ENCODE assay signal across 8 cellular contexts in the genomic region with DNA sequence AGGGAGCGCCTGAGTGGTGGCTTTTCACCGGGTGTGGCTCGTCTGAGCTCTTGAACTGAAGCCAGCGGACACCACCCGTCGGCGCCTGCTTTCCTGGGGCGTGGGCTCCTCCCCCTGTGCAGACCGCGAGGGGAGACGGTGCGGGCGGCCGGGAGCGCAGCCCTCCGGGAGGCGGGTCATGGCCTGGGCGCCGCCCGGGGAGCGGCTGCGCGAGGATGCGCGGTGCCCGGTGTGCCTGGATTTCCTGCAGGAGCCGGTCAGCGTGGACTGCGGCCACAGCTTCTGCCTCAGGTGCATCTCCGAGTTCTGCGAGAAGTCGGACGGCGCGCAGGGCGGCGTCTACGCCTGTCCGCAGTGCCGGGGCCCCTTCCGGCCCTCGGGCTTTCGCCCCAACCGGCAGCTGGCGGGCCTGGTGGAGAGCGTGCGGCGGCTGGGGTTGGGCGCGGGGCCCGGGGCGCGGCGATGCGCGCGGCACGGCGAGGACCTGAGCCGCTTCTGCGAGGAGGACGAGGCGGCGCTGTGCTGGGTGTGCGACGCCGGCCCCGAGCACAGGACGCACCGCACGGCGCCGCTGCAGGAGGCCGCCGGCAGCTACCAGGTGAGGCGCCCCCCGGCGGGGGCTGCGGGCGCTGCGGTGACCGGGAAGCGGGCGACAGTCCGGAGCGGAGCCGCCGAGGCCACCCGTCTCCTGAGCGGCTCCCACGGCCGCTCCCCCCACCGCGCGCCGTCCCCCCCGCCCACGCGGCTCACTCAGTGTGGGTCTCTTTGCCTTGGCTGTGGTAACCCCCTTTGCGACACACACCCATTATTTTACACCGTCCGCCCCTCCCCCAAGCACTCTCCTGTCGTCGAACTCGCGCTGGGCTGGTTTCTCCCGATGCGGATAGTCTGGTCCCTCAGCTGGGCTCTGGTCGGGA. TPM values are rescaled to one million over a fixed set of nuclear protein-coding genes. Genes with fewer than 3 reads are reported as not detected.
DNase-seq lines count a peak whose midpoint lies in the region; ATAC-seq and TF ChIP-seq lines count a peak whose summit lies in the region.

A gene with protein sequence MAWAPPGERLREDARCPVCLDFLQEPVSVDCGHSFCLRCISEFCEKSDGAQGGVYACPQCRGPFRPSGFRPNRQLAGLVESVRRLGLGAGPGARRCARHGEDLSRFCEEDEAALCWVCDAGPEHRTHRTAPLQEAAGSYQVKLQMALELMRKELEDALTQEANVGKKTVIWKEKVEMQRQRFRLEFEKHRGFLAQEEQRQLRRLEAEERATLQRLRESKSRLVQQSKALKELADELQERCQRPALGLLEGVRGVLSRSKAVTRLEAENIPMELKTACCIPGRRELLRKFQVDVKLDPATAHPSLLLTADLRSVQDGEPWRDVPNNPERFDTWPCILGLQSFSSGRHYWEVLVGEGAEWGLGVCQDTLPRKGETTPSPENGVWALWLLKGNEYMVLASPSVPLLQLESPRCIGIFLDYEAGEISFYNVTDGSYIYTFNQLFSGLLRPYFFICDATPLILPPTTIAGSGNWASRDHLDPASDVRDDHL (plus strand): TSS at position 119 of the 917 bp plus-strand sequence. CDS start 60 bp downstream, at position 179.

- H3F3A ChIP-seq in neural cell (ENCODE audit: insufficient read depth, low read length, poor library complexity, severe bottlenecking) = no peaks in the 10 kb centered on the region

- H3K27ac ChIP-seq in endodermal cell (ENCODE audit: low read depth, low read length) (no peak within 1 kb of the TSS), neural cell (ENCODE audit: low read length) (no peak within 1 kb of the TSS)

- peaks cover 53% of the 10 kb centered on the region for H3K27me3 Mint-ChIP-seq in T-helper 1 cell treated with Interleukin-12 subunit alpha and Interleukin-12 subunit beta and Interleukin-4 antibody, amounts not matched to agents 30 μg/mL and 1 μg/mL, for 36 hours (ENCODE audit: low read depth)
- H3K27me3 Mint-ChIP-seq in endodermal cell (ENCODE audit: insufficient read depth) = peaks cover 9% of the 10 kb centered on the region

- H3K4me1 ChIP-seq in endodermal cell (ENCODE audit: control insufficient read depth, insufficient read depth, low read length) = no peaks in the 10 kb centered on the region

- no peaks in the 10 kb centered on the region for H3K79me2 ChIP-seq in neural cell (replicated peaks; ENCODE audit: insufficient read depth, low read length)

- peak within 1 kb of the TSS; percentile 83 for H3K4me3 Mint-ChIP-seq in T-helper 1 cell treated with Interleukin-12 subunit alpha and Interleukin-12 subunit beta and Interleukin-4 antibody, amounts not matched to agents 30 μg/mL and 1 μg/mL, for 36 hours
- peak within 1 kb of the TSS; percentile 53 for H3K4me3 Mint-ChIP-seq in endodermal cell

- H3K4me3 ChIP-seq in endodermal cell (ENCODE audit: low read length) = no peak within 1 kb of the TSS
- peak within 1 kb of the TSS; percentile 57 for H3K4me3 ChIP-seq in neural cell (ENCODE audit: low read length)

- H2AFZ ChIP-seq in neural cell (ENCODE audit: low read depth, low read length) = no peak within 1 kb of the TSS

- H3K36me3 Mint-ChIP-seq in T-helper 1 cell treated with Interleukin-12 subunit alpha and Interleukin-12 subunit beta and Interleukin-4 antibody, amounts not matched to agents 30 μg/mL and 1 μg/mL, for 36 hours (ENCODE audit: low read depth) = no peaks in the 10 kb centered on the region
- no peaks in the 10 kb centered on the region for H3K36me3 Mint-ChIP-seq in endodermal cell (ENCODE audit: low read depth)

- H3K4me1 Mint-ChIP-seq in T-helper 1 cell treated with Interleukin-12 subunit alpha and Interleukin-12 subunit beta and Interleukin-4 antibody, amounts not matched to agents 30 μg/mL and 1 μg/mL, for 36 hours (ENCODE audit: low read depth) = peaks cover 9% of the 10 kb centered on the region
- H3K4me1 Mint-ChIP-seq in endodermal cell = no peaks in the 10 kb centered on the region

- H3K27ac Mint-ChIP-seq in T-helper 1 cell treated with Interleukin-12 subunit alpha and Interleukin-12 subunit beta and Interleukin-4 antibody, amounts not matched to agents 30 μg/mL and 1 μg/mL, for 36 hours = peak within 1 kb of the TSS; percentile 66
- H3K27ac Mint-ChIP-seq in endodermal cell = no peak within 1 kb of the TSS

- H3K9ac ChIP-seq in endodermal cell (ENCODE audit: extremely low read depth, low read length, poor library complexity, severe bottlenecking) = no peak within 1 kb of the TSS
- no peak within 1 kb of the TSS for H3K9ac ChIP-seq in neural cell (ENCODE audit: low read length)

- H4K20me1 ChIP-seq in neural cell (ENCODE audit: insufficient read depth) = no peaks in the 10 kb centered on the region

- peak; percentile 57 for ATAC-seq in HG02678 (IDR thresholded peaks at IDR 0.05; ENCODE audit: unreplicated experiment)

- no peaks in the 10 kb centered on the region for H3K9me2 ChIP-seq in neural cell (ENCODE audit: insufficient read depth, low read length)

- 23 to 55% methylated on average over 44 to 109 of the region's 109 CpGs for WGBS in endodermal cell (ENCODE audit: insufficient coverage in 1 of 2, insufficient read length in 1 of 2), 2 experiments

- H3K9me3 Mint-ChIP-seq in T-helper 1 cell treated with Interleukin-12 subunit alpha and Interleukin-12 subunit beta and Interleukin-4 antibody, amounts not matched to agents 30 μg/mL and 1 μg/mL, for 36 hours = no peaks in the 10 kb centered on the region
- H3K9me3 Mint-ChIP-seq in endodermal cell = peaks cover 38% of the 10 kb centered on the region

- peak; percentile 68 for DNase-seq in GDM1 (lab: John Stamatoyannopoulos, UW)
- DNase-seq in endodermal cell = no peak
- DNase-seq in NCI-H2227 (lab: John Stamatoyannopoulos, UW; ENCODE audit: unreplicated experiment) = no peak
- DNase-seq in activated effector memory CD4-positive, alpha-beta T cell treated with anti-CD3 and anti-CD28 coated beads, Interleukin-2, amount 50 U/mL, for 16 hours = no peak
- DNase-seq in NCI-H2107 (lab: John Stamatoyannopoulos, UW) = no peak

- no peak within 1 kb of the TSS for H3K4me2 ChIP-seq in neural cell (ENCODE audit: low read length)

- H3K27me3 ChIP-seq in endodermal cell (ENCODE audit: control insufficient read depth, insufficient read depth, low read length, poor library complexity, severe bottlenecking) (peaks cover 6% of the 10 kb centered on the region), neural cell (ENCODE audit: insufficient read depth, low read depth, low read length) (no peaks in the 10 kb centered on the region)

- no peaks in the 10 kb centered on the region for H3K36me3 ChIP-seq in endodermal cell (ENCODE audit: control insufficient read depth, insufficient read depth, low read length)
- no peaks in the 10 kb centered on the region for H3K36me3 ChIP-seq in neural cell (ENCODE audit: insufficient read depth, low read length)

- peak; percentile 72 for TF ChIP-seq CTCF in endodermal cell (conservative IDR thresholded peaks at IDR 0.05)
- TF ChIP-seq CTCF in neural cell (IDR thresholded peaks at IDR 0.05; ENCODE audit: poor library complexity, severe bottlenecking) = no peak

- TF ChIP-seq RAD21 in neural cell (conservative IDR thresholded peaks at IDR 0.05) = no peak

- TF ChIP-seq EP300 in neural cell (conservative IDR thresholded peaks at IDR 0.05; ENCODE audit: poor library complexity, severe bottlenecking) = no peak

- peaks cover 40% of the 10 kb centered on the region for H3K9me3 ChIP-seq in endodermal cell (ENCODE audit: control insufficient read depth, low read length)
- no peaks in the 10 kb centered on the region for H3K9me3 ChIP-seq in neural cell (ENCODE audit: low read length)

TF ChIP-seq in neural cell, 6 proteins besides CTCF, POLR2A, EP300 and RAD21:
- TF ChIP-seq, protein P1, sequence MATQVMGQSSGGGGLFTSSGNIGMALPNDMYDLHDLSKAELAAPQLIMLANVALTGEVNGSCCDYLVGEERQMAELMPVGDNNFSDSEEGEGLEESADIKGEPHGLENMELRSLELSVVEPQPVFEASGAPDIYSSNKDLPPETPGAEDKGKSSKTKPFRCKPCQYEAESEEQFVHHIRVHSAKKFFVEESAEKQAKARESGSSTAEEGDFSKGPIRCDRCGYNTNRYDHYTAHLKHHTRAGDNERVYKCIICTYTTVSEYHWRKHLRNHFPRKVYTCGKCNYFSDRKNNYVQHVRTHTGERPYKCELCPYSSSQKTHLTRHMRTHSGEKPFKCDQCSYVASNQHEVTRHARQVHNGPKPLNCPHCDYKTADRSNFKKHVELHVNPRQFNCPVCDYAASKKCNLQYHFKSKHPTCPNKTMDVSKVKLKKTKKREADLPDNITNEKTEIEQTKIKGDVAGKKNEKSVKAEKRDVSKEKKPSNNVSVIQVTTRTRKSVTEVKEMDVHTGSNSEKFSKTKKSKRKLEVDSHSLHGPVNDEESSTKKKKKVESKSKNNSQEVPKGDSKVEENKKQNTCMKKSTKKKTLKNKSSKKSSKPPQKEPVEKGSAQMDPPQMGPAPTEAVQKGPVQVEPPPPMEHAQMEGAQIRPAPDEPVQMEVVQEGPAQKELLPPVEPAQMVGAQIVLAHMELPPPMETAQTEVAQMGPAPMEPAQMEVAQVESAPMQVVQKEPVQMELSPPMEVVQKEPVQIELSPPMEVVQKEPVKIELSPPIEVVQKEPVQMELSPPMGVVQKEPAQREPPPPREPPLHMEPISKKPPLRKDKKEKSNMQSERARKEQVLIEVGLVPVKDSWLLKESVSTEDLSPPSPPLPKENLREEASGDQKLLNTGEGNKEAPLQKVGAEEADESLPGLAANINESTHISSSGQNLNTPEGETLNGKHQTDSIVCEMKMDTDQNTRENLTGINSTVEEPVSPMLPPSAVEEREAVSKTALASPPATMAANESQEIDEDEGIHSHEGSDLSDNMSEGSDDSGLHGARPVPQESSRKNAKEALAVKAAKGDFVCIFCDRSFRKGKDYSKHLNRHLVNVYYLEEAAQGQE (IDR thresholded peaks at IDR 0.05; ENCODE audit: borderline replicate concordance) = no peak
- TF ChIP-seq SMC3 (conservative IDR thresholded peaks at IDR 0.05; ENCODE audit: poor library complexity) = no peak
- no peak for TF ChIP-seq EZH2 (IDR thresholded peaks at IDR 0.05; ENCODE audit: borderline replicate concordance, insufficient read depth, low read length, poor library complexity, severe bottlenecking)
- TF ChIP-seq TAF1 (IDR thresholded peaks at IDR 0.05; ENCODE audit: low read depth) = no peak
- no peak for TF ChIP-seq POLR2AphosphoS5 (IDR thresholded peaks at IDR 0.05)
- TF ChIP-seq MXI1 (conservative IDR thresholded peaks at IDR 0.05; ENCODE audit: poor library complexity, severe bottlenecking) = no peak
TF ChIP-seq in neural cell: peak in this region for 0.

RNA-seq across cellular contexts. Expression of the gene that starts here (rescaled TPM):
- 1 to 10 TPM; 1.7 to 1.8 TPM for total RNA-seq in endodermal cell
- polyA plus RNA-seq in endodermal cell (2013, experiment 1 of 2) = 0.46 TPM
- polyA plus RNA-seq in endodermal cell (2013, experiment 2 of 2) = 0.25 TPM
- 0.12 and 0.26 TPM in 2 replicates for polyA plus RNA-seq in neural cell
- 0.23 TPM in 1 of 2 replicates, not detected in the other for polyA minus RNA-seq in neural cell
